In genomic region chr10:100374137-100374655, GRCh38 we compare ENCODE assay signal across 8 cellular contexts. TPM values are rescaled to one million over a fixed set of nuclear protein-coding genes. Genes with fewer than 3 reads are reported as not detected.
DNase-seq lines count a peak whose midpoint lies in the region; FAIRE-seq and TF ChIP-seq lines count a peak whose summit lies in the region.

No MANE protein-coding gene starts in this region.

- H3K9me3 ChIP-seq in GM23248 (ENCODE audit: low read depth) (no peaks in the 10 kb centered on the region), SU-DHL-6 (ENCODE audit: insufficient read depth, low read length) (no peaks in the 10 kb centered on the region), small intestine (ENCODE audit: control insufficient read depth, low read depth) (no peaks in the 10 kb centered on the region)

- TF ChIP-seq CTCF in SU-DHL-6 (IDR thresholded peaks at IDR 0.05; ENCODE audit: insufficient read depth, low read length, poor library complexity, severe bottlenecking) = no peak

- H2AFZ ChIP-seq in GM23248 = peak overlapping the region; percentile 83
- peak overlapping the region; percentile 75 for H2AFZ ChIP-seq in SU-DHL-6 (ENCODE audit: low read depth, low read length, severe bottlenecking)

- H3K27me3 ChIP-seq in GM23248 (replicated peaks; ENCODE audit: insufficient read depth) (no peaks in the 10 kb centered on the region), SU-DHL-6 (ENCODE audit: low read length) (no peaks in the 10 kb centered on the region), small intestine (ENCODE audit: control insufficient read depth in 2 of 2, insufficient read depth in 2 of 2, low read length in 2 of 2) (no peaks in the 10 kb centered on the region)

- H3F3A ChIP-seq in GM23248 (ENCODE audit: insufficient read depth) (peaks cover 47% of the 10 kb centered on the region), SU-DHL-6 (ENCODE audit: insufficient read depth) (peaks cover 11% of the 10 kb centered on the region; the same call in 1 of the 2 replicates)

- no peaks in the 10 kb centered on the region for H3K36me3 ChIP-seq in GM23248 (ENCODE audit: low read depth)
- no peaks in the 10 kb centered on the region for H3K36me3 ChIP-seq in SU-DHL-6 (ENCODE audit: low read length)
- no peaks in the 10 kb centered on the region for H3K36me3 ChIP-seq in small intestine (ENCODE audit: control insufficient read depth in 2 of 2, insufficient read depth in 2 of 2, low read length in 2 of 2)

- FAIRE-seq in small intestine (lab: Jason Lieb, UNC) = no peak

- H3K4me2 ChIP-seq in GM23248 (ENCODE audit: unreplicated experiment) (peak overlapping the region; percentile 92), SU-DHL-6 (ENCODE audit: low read depth, low read length, poor library complexity, severe bottlenecking) (peak overlapping the region; percentile 76)

- DNase-seq in GM23248 (peak; percentile 17), small intestine (no peak), HT-29 (ENCODE audit: low spot score) (no peak), NCI-H446 (lab: John Stamatoyannopoulos, UW) (no peak), DMS 273 treated with DMSO at 0.1 percent for 48 hours (lab: John Stamatoyannopoulos, UW) (no peak)
- no peak for DNase-seq in activated CD8-positive, alpha-beta memory T cell treated with anti-CD3 and anti-CD28 coated beads, Interleukin-2, amount 50 U/mL, for 4 hours

- in situ Hi-C loops in GM23248 (cut with MboI) = no loop called here

- H3K9me2 ChIP-seq in GM23248 (ENCODE audit: insufficient read depth) (no peaks in the 10 kb centered on the region), SU-DHL-6 (replicated peaks; ENCODE audit: insufficient read depth, low read length) (no peaks in the 10 kb centered on the region)

- H3K27ac ChIP-seq in GM23248 = peak overlapping the region; percentile 100
- H3K27ac ChIP-seq in SU-DHL-6 (ENCODE audit: low read depth, low read length) = peak overlapping the region; percentile 83
- H3K27ac ChIP-seq in small intestine (ENCODE audit: low read depth in 1 of 2, low read length in 1 of 2) = peak overlapping the region; percentile 97 to 99

- peaks cover 41% of the 10 kb centered on the region for H3K4me1 ChIP-seq in GM23248 (ENCODE audit: insufficient read depth)
- H3K4me1 ChIP-seq in small intestine (ENCODE audit: control insufficient read depth in 2 of 2, insufficient read depth in 1 of 2, low read depth in 1 of 2, low read length in 1 of 2) = peaks cover 5 to 6% of the 10 kb centered on the region in 2 donors

- H3K4me3 ChIP-seq in GM23248 (peak overlapping the region; percentile 92), SU-DHL-6 (ENCODE audit: insufficient read depth, low read length, poor library complexity, severe bottlenecking) (peak overlapping the region; percentile 65), iPS-11a (ENCODE audit: low read depth, low read length) (peak overlapping the region; percentile 66), small intestine (ENCODE audit: low read depth in 1 of 2, low read length in 2 of 2) (peak overlapping the region; percentile 37 to 54)

- H3K79me2 ChIP-seq in GM23248 (ENCODE audit: insufficient read depth) = 0 out of 2 replicates have a peak, but pooled peaks cover 4% of the 10 kb centered on the region
- peaks cover 16% of the 10 kb centered on the region; the same call in 1 of the 2 replicates for H3K79me2 ChIP-seq in SU-DHL-6 (ENCODE audit: insufficient read depth, low read length)

- WGBS in GM23248 (ENCODE audit: low coverage in 1 of 2, low lambda C conversion rate in 2 of 2, missing lambda C conversion rate in 2 of 2), 2 experiments = 0 to 2% methylated on average over 4 of the region's 4 CpGs
- 9 to 17% (median 13%) methylated on average over 4 of the region's 4 CpGs for WGBS in small intestine, 3 donors

- H3K9ac ChIP-seq in GM23248 = peak overlapping the region; percentile 99
- peak overlapping the region; percentile 80 for H3K9ac ChIP-seq in SU-DHL-6 (ENCODE audit: low read length)

- no peaks in the 10 kb centered on the region for H4K20me1 ChIP-seq in GM23248 (ENCODE audit: insufficient read depth)
- H4K20me1 ChIP-seq in SU-DHL-6 (ENCODE audit: low read depth, low read length) = no peaks in the 10 kb centered on the region

RNA-seq across cellular contexts. Expression of gene SCD, which starts 27.2 kb away (rescaled TPM):
- 19.5 and 24.2 TPM in 2 replicates for total RNA-seq in GM23248 (2014; rRNA removed; shearing (Covaris generic))
- 18.6 and 19.5 TPM in 2 replicates for polyA plus RNA-seq in GM23248 (2016; fragmentation: Nextera tagmentation; extraction: Ambion mirVana)
- 100 to 1,000 TPM in 1 of 3 donors, 10 to 100 TPM in 2; 14.8 to 144 (median 20.5) TPM for polyA plus RNA-seq in small intestine
- 253 and 267 TPM in 2 replicates for total RNA-seq in HT-29 (2014; rRNA removed; shearing (Covaris generic))

RNA-seq across cellular contexts. Expression of gene PKD2L1, which starts 44.2 kb away (rescaled TPM):
- not detected in 2 replicates for total RNA-seq in GM23248 (2014; rRNA removed; shearing (Covaris generic))
- polyA plus RNA-seq in GM23248 (2016; fragmentation: Nextera tagmentation; extraction: Ambion mirVana) (not detected in 2 replicates), small intestine (under 1 TPM in 2 of 3 donors, not detected in 1; 0.10 to 0.27 TPM)
- total RNA-seq in HT-29 (2014; rRNA removed; shearing (Covaris generic)) = 0.21 TPM in 1 of 2 replicates, not detected in the other

Comparison
In these comparisons a context has a peak if more than half of its experiments do, and no peak if none do; other contexts are left out.
1. RNA of gene SCD, which starts 27.2 kb away (total RNA-seq): 253 to 267 TPM in HT-29; 19.5 to 24.2 TPM in GM23248; every median in the first group is over 10 times any median in the second.
2. Peak in every context shown above with its lines, with median percentiles within 50 percentile points of each other: H3K27ac ChIP-seq and H3K4me3 ChIP-seq.